In genomic region chr5:177175336-177175735, GRCh38 we compare ENCODE assay signal across 26 cellular contexts.
"Had no signal": no experiment of that assay in that cellular context is flagged by ENCODE, and none has a peak within 500 bp of the region (broad histone marks: within the 10 kb centered on the region; RNA-seq: fewer than 3 reads in every experiment).

No MANE protein-coding gene starts in this region.

- H3K9me3 ChIP-seq: colonic mucosa, lower lobe of right lung, psoas muscle, tibial artery had no signal

- H3K27ac ChIP-seq: colonic mucosa, dorsolateral prefrontal cortex, lower lobe of right lung, psoas muscle, tibial artery had no signal

- DNase-seq: activated CD4-positive, alpha-beta T cell treated with anti-CD3 and anti-CD28 coated beads for 4 hours; activated CD4-positive, alpha-beta T cell treated with anti-CD3 and anti-CD28 coated beads, Interleukin-2, amount 50 U/mL, for 48 hours; activated CD4-positive, CD25-positive, alpha-beta regulatory T cell; activated effector memory CD4-positive, alpha-beta T cell treated with Interleukin-2 at 50 U/mL for 16 hours; activated naive CD4-positive, alpha-beta T cell treated with anti-CD3 and anti-CD28 coated beads, Interleukin-2, amount 10 ng/mL, durations not matched to agents 7 days and 5 days; activated T-cell treated with anti-CD3 and anti-CD28 coated beads, Interleukin-2, amount 50 U/mL, for 72 hours; amygdala; colonic mucosa; effector memory CD8-positive, alpha-beta T cell; hypothalamus; lower lobe of right lung; naive thymus-derived CD4-positive, alpha-beta T cell; psoas muscle; right cardiac atrium; stimulated activated CD4-positive, alpha-beta T cell treated with anti-CD3 and anti-CD28 coated beads, Interleukin-12 subunit alpha, Interleukin-12 subunit beta, amount 100 ng/mL, for 4 hours; stimulated activated CD4-positive, alpha-beta T cell treated with anti-CD3 and anti-CD28 coated beads, Interleukin-4, amount 100 ng/mL, for 4 hours; stimulated activated naive CD8-positive, alpha-beta T cell treated with anti-CD3 and anti-CD28 coated beads, Interleukin-15, amount 100 ng/mL, for 72 hours; T-helper 1 cell; T-helper 9 cell; tibial artery had no signal

- H3K9me3 Mint-ChIP-seq: activated naive CD4-positive, alpha-beta T cell treated with anti-CD3 and anti-CD28 coated beads, Interleukin-2, amount 10 ng/mL, durations not matched to agents 7 days and 5 days; activated T-cell treated with anti-CD3 and anti-CD28 coated beads, Interleukin-2, amount 50 U/mL, for 72 hours; effector memory CD8-positive, alpha-beta T cell; naive thymus-derived CD4-positive, alpha-beta T cell; stimulated activated naive CD8-positive, alpha-beta T cell treated with anti-CD3 and anti-CD28 coated beads, Interleukin-15, amount 100 ng/mL, for 72 hours had no signal

- FAIRE-seq: bronchial epithelial cell, endothelial cell of umbilical vein, frontal cortex, keratinocyte had no signal

- ATAC-seq: activated T-cell treated with anti-CD3 and anti-CD28 coated beads, Interleukin-2, amount 50 U/mL, for 72 hours; effector memory CD8-positive, alpha-beta T cell; esophagus mucosa; lower lobe of right lung; naive thymus-derived CD4-positive, alpha-beta T cell; right cardiac atrium; stimulated activated naive CD8-positive, alpha-beta T cell treated with anti-CD3 and anti-CD28 coated beads, Interleukin-15, amount 100 ng/mL, for 72 hours had no signal

- H3K27ac Mint-ChIP-seq: activated naive CD4-positive, alpha-beta T cell treated with anti-CD3 and anti-CD28 coated beads, Interleukin-2, amount 10 ng/mL, durations not matched to agents 7 days and 5 days; activated T-cell treated with anti-CD3 and anti-CD28 coated beads, Interleukin-2, amount 50 U/mL, for 72 hours; effector memory CD8-positive, alpha-beta T cell had no signal

- H3K36me3 ChIP-seq: colonic mucosa, tibial artery had no signal

- H3K27me3 Mint-ChIP-seq: activated naive CD4-positive, alpha-beta T cell treated with anti-CD3 and anti-CD28 coated beads, Interleukin-2, amount 10 ng/mL, durations not matched to agents 7 days and 5 days; effector memory CD8-positive, alpha-beta T cell; naive thymus-derived CD4-positive, alpha-beta T cell; stimulated activated naive CD8-positive, alpha-beta T cell treated with anti-CD3 and anti-CD28 coated beads, Interleukin-15, amount 100 ng/mL, for 72 hours had no signal

- H3K27me3 ChIP-seq: colonic mucosa, dorsolateral prefrontal cortex, tibial artery had no signal

- H3K4me3 Mint-ChIP-seq: activated naive CD4-positive, alpha-beta T cell treated with anti-CD3 and anti-CD28 coated beads, Interleukin-2, amount 10 ng/mL, durations not matched to agents 7 days and 5 days; activated T-cell treated with anti-CD3 and anti-CD28 coated beads, Interleukin-2, amount 50 U/mL, for 72 hours; effector memory CD8-positive, alpha-beta T cell; naive thymus-derived CD4-positive, alpha-beta T cell; stimulated activated naive CD8-positive, alpha-beta T cell treated with anti-CD3 and anti-CD28 coated beads, Interleukin-15, amount 100 ng/mL, for 72 hours had no signal

- H3K4me3 ChIP-seq: colonic mucosa, dorsolateral prefrontal cortex, lower lobe of right lung, psoas muscle, tibial artery had no signal

- H3K4me1 ChIP-seq: colonic mucosa had no signal
